ENCODE assay signal across 13 cellular contexts in the genomic region with DNA sequence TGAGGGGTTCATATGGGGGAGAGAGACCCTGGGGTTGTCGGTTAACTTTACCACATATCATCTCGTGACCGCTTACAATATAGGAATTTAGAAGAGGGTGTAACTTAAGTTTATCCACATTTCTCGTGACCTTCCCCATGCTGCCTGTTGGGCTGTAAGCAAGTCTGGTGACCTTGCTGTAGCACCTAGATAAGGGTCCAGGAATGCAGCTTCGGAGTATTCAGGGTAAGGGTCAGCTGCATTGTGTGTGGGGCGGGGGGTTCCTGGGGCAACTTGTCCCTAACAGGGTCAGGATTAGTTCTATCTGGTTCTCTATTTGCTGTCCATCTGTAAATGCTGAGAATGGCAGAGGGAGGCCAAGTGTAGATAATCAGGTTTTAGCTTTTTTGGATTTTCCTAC. TPM values are rescaled to one million over a fixed set of nuclear protein-coding genes. Genes with fewer than 3 reads are reported as not detected.
DNase-seq lines count a peak whose midpoint lies in the region; ATAC-seq, FAIRE-seq and TF ChIP-seq lines count a peak whose summit lies in the region.
"Had no signal": no experiment of that assay in that cellular context is flagged by ENCODE, and none has a peak within 500 bp of the region (broad histone marks: within the 10 kb centered on the region; RNA-seq: fewer than 3 reads in every experiment).

No MANE protein-coding gene starts in this region.

- in situ Hi-C loops in K562 (cut with MboI) = no loop called here

- H3K9me3 ChIP-seq in K562 (replicated peaks; ENCODE audit: control insufficient read depth, insufficient read depth, low read depth, low read length) (no peaks in the 10 kb centered on the region), mesenchymal stem cell (ENCODE audit: control insufficient read depth, low read length) (no peaks in the 10 kb centered on the region)

- H3K4me1 ChIP-seq in K562 (replicated peaks in 1 of 2; ENCODE audit: control insufficient read depth in 2 of 2, insufficient read depth in 2 of 2, low read length in 2 of 2) = peaks cover 4 to 20% of the 10 kb centered on the region in 2 experiments; a peak in 4 of 5 replicates
- peaks cover 27% of the 10 kb centered on the region for H3K4me1 ChIP-seq in mesenchymal stem cell (ENCODE audit: control insufficient read depth, insufficient read depth, low read depth, low read length)

- TF ChIP-seq EP300 in K562 (IDR thresholded peaks at IDR 0.05; ENCODE audit: low read length) = no peak

- WGBS in K562 (ENCODE audit: insufficient coverage, low coverage, missing lambda C conversion rate) = 3% methylated on average over 6 of the region's 6 CpGs
- 89% methylated on average over 3 of the region's 6 CpGs for WGBS in mesenchymal stem cell

- H2AFZ ChIP-seq in K562 (ENCODE audit: low read depth, low read length) (0 out of 2 replicates have a peak overlapping the region, but pooled peaks have one; percentile 22), mesenchymal stem cell (ENCODE audit: low read depth, low read length) (no peak overlapping the region)

- intact Hi-C loops in K562 (cut with micrococcal nuclease) = no loop called here

- no peak overlapping the region for H3K23ac ChIP-seq in mesenchymal stem cell (ENCODE audit: low read length in 2 of 2)

- H3K18ac ChIP-seq in mesenchymal stem cell (ENCODE audit: low read depth in 1 of 2, low read length in 2 of 2) = no peak overlapping the region

- H3K4ac ChIP-seq in mesenchymal stem cell (ENCODE audit: low read depth in 1 of 2, low read length in 2 of 2) = no peak overlapping the region

- H2BK120ac ChIP-seq in mesenchymal stem cell (ENCODE audit: low read depth, low read length) = no peak overlapping the region

- no peak overlapping the region for H3K4me3 Mint-ChIP-seq in activated T-cell treated with anti-CD3 and anti-CD28 coated beads, Interleukin-2, amount 50 U/mL, for 24 hours
- H3K4me3 Mint-ChIP-seq: natural killer cell treated with Interleukin-12 subunit alpha and Interleukin-12 subunit beta and Interleukin-15 and Interleukin-18, amount 100 ng/mL, for 72 hours had no signal

- H3K9me1 ChIP-seq in K562 (ENCODE audit: control insufficient read depth, insufficient read depth, low read length) = no peaks in the 10 kb centered on the region

- peak; percentile 51 for FAIRE-seq in K562 (lab: Jason Lieb, UNC)

- POLR2A ChIA-PET in K562 (lab: Yijun Ruan, JAX) = interaction anchor here (1.3 kb wide), 1 partner anchor 11 kb away, joined by 4 read pairs; no protein-coding TSS in a partner anchor

- H3K4me1 Mint-ChIP-seq in activated T-cell treated with anti-CD3 and anti-CD28 coated beads, Interleukin-2, amount 50 U/mL, for 24 hours (ENCODE audit: low read depth) = peaks cover 20% of the 10 kb centered on the region

- peak; percentile 20 for DNase-seq in activated T-cell treated with anti-CD3 and anti-CD28 coated beads, Interleukin-2, amount 50 U/mL, for 24 hours
- DNase-seq in activated T-cell treated with anti-CD3 and anti-CD28 coated beads, Interleukin-2, amount 50 U/mL, for 48 hours = no peak
- DNase-seq in K562 (ENCODE audit: extremely low read depth in 1 of 4, low spot score in 3 of 4) (peak in 1 of 4 experiments; percentile 72), mesenchymal stem cell (no peak), superior temporal gyrus (ENCODE audit: extremely low spot score) (peak; percentile 10), cerebellum (ENCODE audit: low spot score) (no peak), NCI-H2171 (lab: John Stamatoyannopoulos, UW) (no peak), ureter (ENCODE audit: low spot score) (no peak)
- DNase-seq: DND-41; effector CD8-positive, alpha-beta T cell; NCI-H2107; stimulated activated CD4-positive, alpha-beta T cell treated with anti-CD3 and anti-CD28 coated beads, Interleukin-4, amount 100 ng/mL, for 24 hours had no signal

- no peak overlapping the region for H3K27ac ChIP-seq in K562 (ENCODE audit: extremely low read depth, low read depth, low read length)
- H3K27ac ChIP-seq in mesenchymal stem cell (ENCODE audit: low read length, poor library complexity, severe bottlenecking) = no peak overlapping the region

- no peaks in the 10 kb centered on the region for H3K79me2 ChIP-seq in K562 (ENCODE audit: control insufficient read depth, insufficient read depth, low read length)

- H3K36me3 ChIP-seq in K562 (ENCODE audit: control insufficient read depth, insufficient read depth, low read length) (no peaks in the 10 kb centered on the region), mesenchymal stem cell (ENCODE audit: control insufficient read depth in 1 of 2, insufficient read depth in 2 of 2, low read depth in 1 of 2, low read length in 2 of 2) (no peaks in the 10 kb centered on the region)

- H3K14ac ChIP-seq in mesenchymal stem cell (ENCODE audit: low read length in 2 of 2) = no peak overlapping the region

- no peak overlapping the region for H2BK5ac ChIP-seq in mesenchymal stem cell (ENCODE audit: low read depth, low read length, poor library complexity, severe bottlenecking)

- H3K4me2 ChIP-seq in K562 (ENCODE audit: insufficient read depth, low read length) (no peak overlapping the region; the same call in 1 of the 2 replicates), mesenchymal stem cell (ENCODE audit: low read length, poor library complexity, severe bottlenecking) (no peak overlapping the region)

- no peak overlapping the region for H4K91ac ChIP-seq in mesenchymal stem cell (ENCODE audit: low read length)

- TF ChIP-seq POLR2A in K562 (conservative IDR thresholded peaks at IDR 0.05) = no peak

- no peak for TF ChIP-seq RAD21 in K562 (CRISPR knock-in tag; conservative IDR thresholded peaks at IDR 0.05 in 1 of 2, IDR thresholded peaks at IDR 0.05 in 1 of 2)

- no peaks in the 10 kb centered on the region for H4K20me1 ChIP-seq in K562 (replicated peaks; ENCODE audit: control insufficient read depth, insufficient read depth, low read length)

- TF ChIP-seq CTCF in K562 (IDR thresholded peaks at IDR 0.05 in 2 of 3, conservative IDR thresholded peaks at IDR 0.05 in 1 of 3; ENCODE audit: insufficient read depth in 2 of 3, low read depth in 1 of 3, low read length in 3 of 3) = no peak

- peaks cover 56% of the 10 kb centered on the region for H3K27me3 Mint-ChIP-seq in activated T-cell treated with anti-CD3 and anti-CD28 coated beads, Interleukin-2, amount 50 U/mL, for 24 hours

- no TSS peak for BruUV-seq in K562 (replicated peaks; lab: Mats Ljungman, UMichigan)

- H3K9me3 Mint-ChIP-seq in activated T-cell treated with anti-CD3 and anti-CD28 coated beads, Interleukin-2, amount 50 U/mL, for 24 hours = no peaks in the 10 kb centered on the region
- H3K9me3 Mint-ChIP-seq: natural killer cell treated with Interleukin-12 subunit alpha and Interleukin-12 subunit beta and Interleukin-15 and Interleukin-18, amount 100 ng/mL, for 72 hours had no signal

- CTCF ChIA-PET in K562 (lab: Yijun Ruan, JAX; ENCODE audit: low intra/inter-chr PET ratio) = no interaction called here

- H3K27me3 ChIP-seq in K562 (ENCODE audit: control insufficient read depth in 2 of 2, insufficient read depth in 2 of 2, low read length in 2 of 2) (peaks cover 27 to 57% of the 10 kb centered on the region in 2 experiments; a peak in 4 of 5 replicates), mesenchymal stem cell (ENCODE audit: control insufficient read depth in 1 of 2, insufficient read depth in 1 of 2, low read length in 2 of 2) (peaks cover 0 to 6% of the 10 kb centered on the region in 2 experiments)

- no peaks in the 10 kb centered on the region for H3K36me3 Mint-ChIP-seq in activated T-cell treated with anti-CD3 and anti-CD28 coated beads, Interleukin-2, amount 50 U/mL, for 24 hours (ENCODE audit: low read depth)
- H3K36me3 Mint-ChIP-seq: natural killer cell treated with Interleukin-12 subunit alpha and Interleukin-12 subunit beta and Interleukin-15 and Interleukin-18, amount 100 ng/mL, for 72 hours had no signal

- H4K8ac ChIP-seq in mesenchymal stem cell (ENCODE audit: low read length) = no peak overlapping the region

- no peak overlapping the region for H2BK12ac ChIP-seq in mesenchymal stem cell (ENCODE audit: low read length in 2 of 2)

- ATAC-seq in K562 = no peak; the same call in 2 of the 3 replicates
- ATAC-seq: natural killer cell treated with Interleukin-12 subunit alpha and Interleukin-12 subunit beta and Interleukin-15 and Interleukin-18, amount 100 ng/mL, for 72 hours had no signal

- H3K9ac ChIP-seq in K562 (ENCODE audit: insufficient read depth in 1 of 2, low read depth in 2 of 2, low read length in 2 of 2) (no peak overlapping the region), mesenchymal stem cell (ENCODE audit: low read length) (peak overlapping the region; percentile 93)

- H3K27ac Mint-ChIP-seq in activated T-cell treated with anti-CD3 and anti-CD28 coated beads, Interleukin-2, amount 50 U/mL, for 24 hours = no peak overlapping the region
- H3K27ac Mint-ChIP-seq: natural killer cell treated with Interleukin-12 subunit alpha and Interleukin-12 subunit beta and Interleukin-15 and Interleukin-18, amount 100 ng/mL, for 72 hours had no signal

- H3K79me1 ChIP-seq in mesenchymal stem cell (replicated peaks; ENCODE audit: low read length, poor library complexity, severe bottlenecking) = peaks cover 21% of the 10 kb centered on the region

- no peak overlapping the region for H3K4me3 ChIP-seq in K562
- H3K4me3 ChIP-seq in mesenchymal stem cell (ENCODE audit: insufficient read depth in 1 of 2, low read depth in 1 of 2, low read length in 2 of 2) = peak overlapping the region in 1 of 2 experiments; percentile 96

- H2AK5ac ChIP-seq in mesenchymal stem cell (ENCODE audit: low read length, severe bottlenecking) = no peak overlapping the region

- H2BK15ac ChIP-seq in mesenchymal stem cell (ENCODE audit: low read depth, poor library complexity, severe bottlenecking) = no peak overlapping the region

RNA-seq across cellular contexts. Expression of gene CHST3, which starts 1.3 kb away (rescaled TPM):
- 0.11 and 0.12 TPM in 2 replicates for total RNA-seq in K562 (2011; cell fraction: chromatin; rRNA removed; ENCODE audit: low replicate concordance)
- total RNA-seq in K562 (2011; cell fraction: nucleolus; rRNA removed) = 0.13 and 0.17 TPM in 2 replicates
- 0.15 TPM in 2 replicates for total RNA-seq in K562 (2011; cell fraction: nucleoplasm; rRNA removed)
- 0.23 and 0.33 TPM in 2 replicates for total RNA-seq in K562 (2014; rRNA removed)
- total RNA-seq in K562 (2014; rRNA removed; fragmentation: Illumina TruSeq; extraction: Trizol) = 0.13 and 0.15 TPM in 2 replicates
- total RNA-seq in K562 (2015; rRNA removed; fragmentation: Illumina TruSeq; extraction: Trizol) = 1.3 TPM in 2 replicates
- total RNA-seq in K562 (2021) = 0.38 and 0.42 TPM in 2 replicates
- 0.06 and 0.18 TPM in 2 replicates for polyA plus RNA-seq in K562 (2011; rRNA removed)
- 0.01 and 0.13 TPM in 2 replicates for polyA plus RNA-seq in K562 (2011; cell fraction: cytosol; rRNA removed)
- 0.04 and 0.20 TPM in 2 replicates for polyA plus RNA-seq in K562 (2011; cell fraction: nucleus; rRNA removed)
- 0.43 and 0.76 TPM in 2 replicates for polyA plus RNA-seq in K562 (2012)
- 0.17 and 0.18 TPM in 2 replicates for polyA plus RNA-seq in K562 (2014; fragmentation: Illumina TruSeq; extraction: Trizol)
- polyA plus RNA-seq in K562 (2014; fragmentation: Nextera tagmentation; extraction: Ambion mirVana) = under 1 TPM; 0.01 to 0.04 TPM
- 0.07 and 0.34 TPM in 2 replicates for polyA plus RNA-seq in K562 (2014; rRNA removed)
- polyA minus RNA-seq in K562 (2011; rRNA and poly(A)+ RNA removed) = 0.04 and 0.51 TPM in 2 replicates
- polyA minus RNA-seq in K562 (2011; cell fraction: cytosol; rRNA and poly(A)+ RNA removed) = 0.10 and 0.55 TPM in 2 replicates
- 0.13 and 0.78 TPM in 2 replicates for polyA minus RNA-seq in K562 (2011; cell fraction: nucleus; rRNA and poly(A)+ RNA removed)
- polyA plus RNA-seq in mesenchymal stem cell (2013, experiment 1 of 2) = 14.6 TPM
- polyA plus RNA-seq in mesenchymal stem cell (2013, experiment 2 of 2) = 14.4 TPM
- total RNA-seq in cerebellum = 22.0 TPM
- 13.2 TPM for total RNA-seq in ureter
- total RNA-seq: natural killer cell treated with Interleukin-12 subunit alpha and Interleukin-12 subunit beta and Interleukin-15 and Interleukin-18, amount 100 ng/mL, for 72 hours had no signal

Comparison
In these comparisons a context has a peak if more than half of its experiments do, and no peak if none do; other contexts are left out.
1. DNase-seq: peak in activated T-cell treated with anti-CD3 and anti-CD28 coated beads, Interleukin-2, amount 50 U/mL, for 24 hours (single experiment) and superior temporal gyrus (single experiment); none in activated T-cell treated with anti-CD3 and anti-CD28 coated beads, Interleukin-2, amount 50 U/mL, for 48 hours (0 of 2), mesenchymal stem cell (single experiment), cerebellum (single experiment), NCI-H2171 (single experiment) and ureter (single experiment).